8 cellular contexts compared by ENCODE assay signal in genomic region chr17:43994272-43995149, GRCh38. TPM values are rescaled to one million over a fixed set of nuclear protein-coding genes. Genes with fewer than 3 reads are reported as not detected.
DNase-seq lines count a peak whose midpoint lies in the region; ATAC-seq and TF ChIP-seq lines count a peak whose summit lies in the region.

No MANE protein-coding gene starts in this region.

- H3K4me3 ChIP-seq in GM12865 (ENCODE audit: low read depth, low read length) (no peak overlapping the region), epithelial cell of proximal tubule (ENCODE audit: low read depth, low read length) (peak overlapping the region; percentile 54)

- peak; percentile 58 for DNase-seq in 8988T
- DNase-seq in GM12865 (ENCODE audit: low read depth): peak; percentile 51
- DNase-seq in NCI-H748 (lab: John Stamatoyannopoulos, UW; ENCODE audit: unreplicated experiment): peak; percentile 62
- peak; percentile 63 for DNase-seq in activated T-cell treated with anti-CD3 and anti-CD28 coated beads for 24 hours (ENCODE audit: low read depth)
- no peak for DNase-seq in epithelial cell of proximal tubule (ENCODE audit: low read depth)
- DNase-seq in midbrain (lab: John Stamatoyannopoulos, UW): peak; percentile 65
- DNase-seq in stimulated activated CD8-positive, alpha-beta memory T cell treated with anti-CD3 and anti-CD28 coated beads, Interleukin-7, amount 100 ng/mL, for 4 hours (ENCODE audit: low read depth in 2 of 2): peak; percentile 33 to 35

- TF ChIP-seq CTCF in GM12865 (IDR thresholded peaks at IDR 0.05; ENCODE audit: insufficient read depth, low read depth, low read length, missing control alignments) (peak; percentile 74), epithelial cell of proximal tubule (conservative IDR thresholded peaks at IDR 0.05; ENCODE audit: low read depth, low read length) (peak; percentile 86)

- no peak for ATAC-seq in GM19463 (IDR thresholded peaks at IDR 0.05; ENCODE audit: unreplicated experiment)

RNA-seq across cellular contexts. Expression of gene NAGS, which starts 9.9 kb away (rescaled TPM):
- 14.1 and 21.0 TPM in 2 replicates for total RNA-seq in epithelial cell of proximal tubule

RNA-seq across cellular contexts. Expression of gene TMEM101, which starts 20.3 kb away (rescaled TPM):
- total RNA-seq in epithelial cell of proximal tubule: 38.2 and 42.9 TPM in 2 replicates

RNA-seq across cellular contexts. Expression of gene PYY, which starts 40.8 kb away (rescaled TPM):
- not detected in 2 replicates for total RNA-seq in epithelial cell of proximal tubule

RNA-seq across cellular contexts. Expression of gene PPY, which starts 52.2 kb away (rescaled TPM):
- total RNA-seq in epithelial cell of proximal tubule: not detected in 2 replicates
